Comparison of ENCODE assay signal across 18 cellular contexts in genomic region chr2:136399667-136400316, GRCh38.
"Had no signal": no experiment of that assay in that cellular context is flagged by ENCODE, and none has a peak within 500 bp of the region (broad histone marks: within the 10 kb centered on the region; RNA-seq: fewer than 3 reads in every experiment).

No MANE protein-coding gene starts in this region.

- FAIRE-seq: endometrium had no signal

- H3K36me3 ChIP-seq: neutrophil, thoracic aorta had no signal

- DNase-seq: effector memory CD4-positive, alpha-beta T cell; foreskin melanocyte; head of caudate nucleus; kidney glomerular epithelial cell; naive thymus-derived CD8-positive, alpha-beta T cell; psoas muscle; stimulated activated CD4-positive, alpha-beta T cell treated with anti-CD3 and anti-CD28 coated beads, Interleukin-2, amount 100 ng/mL, for 24 hours; stimulated activated CD4-positive, alpha-beta T cell treated with anti-CD3 and anti-CD28 coated beads, Interleukin-4, amount 100 ng/mL, for 4 hours; stimulated activated naive B cell treated with anti-CD40 and anti-IgM and Interleukin-4, amounts not matched to agents 10 μg/mL and 1 μg/mL and 100 μg/mL, for 72 hours; stimulated activated naive CD8-positive, alpha-beta T cell treated with anti-CD3 and anti-CD28 coated beads, Interleukin-15, amount 100 ng/mL, for 72 hours; substantia nigra; trophoblast cell had no signal

- H3K27ac ChIP-seq: epithelial cell of prostate, hepatocyte, neutrophil, psoas muscle, thoracic aorta had no signal

- H3K4me1 ChIP-seq: psoas muscle had no signal

- H3K9me3 ChIP-seq: neutrophil, psoas muscle, thoracic aorta had no signal

- H3K36me3 Mint-ChIP-seq: naive thymus-derived CD8-positive, alpha-beta T cell; stimulated activated naive B cell treated with anti-CD40 and anti-IgM and Interleukin-4, amounts not matched to agents 10 μg/mL and 1 μg/mL and 100 μg/mL, for 72 hours had no signal

- H3K27ac Mint-ChIP-seq: naive thymus-derived CD8-positive, alpha-beta T cell; stimulated activated naive B cell treated with anti-CD40 and anti-IgM and Interleukin-4, amounts not matched to agents 10 μg/mL and 1 μg/mL and 100 μg/mL, for 72 hours; stimulated activated naive CD8-positive, alpha-beta T cell treated with anti-CD3 and anti-CD28 coated beads, Interleukin-15, amount 100 ng/mL, for 72 hours had no signal

- H3K79me2 ChIP-seq: hepatocyte had no signal

- H3K9me3 Mint-ChIP-seq: naive thymus-derived CD8-positive, alpha-beta T cell; stimulated activated naive B cell treated with anti-CD40 and anti-IgM and Interleukin-4, amounts not matched to agents 10 μg/mL and 1 μg/mL and 100 μg/mL, for 72 hours; stimulated activated naive CD8-positive, alpha-beta T cell treated with anti-CD3 and anti-CD28 coated beads, Interleukin-15, amount 100 ng/mL, for 72 hours had no signal

- H3K4me3 ChIP-seq: hepatocyte, psoas muscle, thoracic aorta had no signal

- H3K4me2 ChIP-seq: hepatocyte had no signal

- H2AFZ ChIP-seq: hepatocyte had no signal

- ATAC-seq: naive thymus-derived CD8-positive, alpha-beta T cell; psoas muscle; sciatic nerve; stimulated activated naive B cell treated with anti-CD40 and anti-IgM and Interleukin-4, amounts not matched to agents 10 μg/mL and 1 μg/mL and 100 μg/mL, for 72 hours; stimulated activated naive CD8-positive, alpha-beta T cell treated with anti-CD3 and anti-CD28 coated beads, Interleukin-15, amount 100 ng/mL, for 72 hours had no signal

- H3K4me3 Mint-ChIP-seq: naive thymus-derived CD8-positive, alpha-beta T cell; stimulated activated naive B cell treated with anti-CD40 and anti-IgM and Interleukin-4, amounts not matched to agents 10 μg/mL and 1 μg/mL and 100 μg/mL, for 72 hours; stimulated activated naive CD8-positive, alpha-beta T cell treated with anti-CD3 and anti-CD28 coated beads, Interleukin-15, amount 100 ng/mL, for 72 hours had no signal
